In the genomic region with DNA sequence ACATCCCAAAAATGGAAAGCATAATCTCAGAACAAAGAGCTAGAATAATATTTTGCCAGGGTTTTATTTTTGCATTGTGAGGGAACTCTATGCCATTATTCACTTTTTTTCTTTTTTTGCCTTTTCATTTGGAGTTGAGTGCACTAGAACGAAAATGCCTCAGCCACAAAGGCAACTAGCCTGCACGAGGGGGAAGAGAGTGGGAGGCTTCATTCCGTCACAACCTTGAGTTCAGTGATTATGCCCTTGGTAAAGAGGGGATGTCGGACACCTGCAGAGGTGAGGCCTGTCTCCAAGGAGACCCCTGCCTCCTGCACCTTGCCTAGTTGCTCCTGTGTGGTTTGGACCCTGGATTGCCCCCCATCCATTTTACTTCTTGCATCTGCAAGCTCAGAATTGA, we compare ENCODE assay signal across 7 cellular contexts.
"Had no signal": no experiment of that assay in that cellular context is flagged by ENCODE, and none has a peak within 500 bp of the region (broad histone marks: within the 10 kb centered on the region; RNA-seq: fewer than 3 reads in every experiment).

No MANE protein-coding gene starts in this region.

- DNase-seq: GM23248, GOT3, H7, IMR-90 had no signal

- H3K36me3 ChIP-seq: HAP-1 had no signal

- H3K9me3 ChIP-seq: HAP-1 had no signal

- H3K27ac ChIP-seq: GM23248 had no signal

- H2AFZ ChIP-seq: GM23248 had no signal

- H3K9ac ChIP-seq: GM23248 had no signal

- H3K4me3 ChIP-seq: GM23248, HAP-1, K562 had no signal

- H3K4me1 ChIP-seq: HAP-1 had no signal

- FAIRE-seq: HTR-8/SVneo, K562 had no signal
